Comparison of ENCODE assay signal across 1 cellular context in the genomic region with DNA sequence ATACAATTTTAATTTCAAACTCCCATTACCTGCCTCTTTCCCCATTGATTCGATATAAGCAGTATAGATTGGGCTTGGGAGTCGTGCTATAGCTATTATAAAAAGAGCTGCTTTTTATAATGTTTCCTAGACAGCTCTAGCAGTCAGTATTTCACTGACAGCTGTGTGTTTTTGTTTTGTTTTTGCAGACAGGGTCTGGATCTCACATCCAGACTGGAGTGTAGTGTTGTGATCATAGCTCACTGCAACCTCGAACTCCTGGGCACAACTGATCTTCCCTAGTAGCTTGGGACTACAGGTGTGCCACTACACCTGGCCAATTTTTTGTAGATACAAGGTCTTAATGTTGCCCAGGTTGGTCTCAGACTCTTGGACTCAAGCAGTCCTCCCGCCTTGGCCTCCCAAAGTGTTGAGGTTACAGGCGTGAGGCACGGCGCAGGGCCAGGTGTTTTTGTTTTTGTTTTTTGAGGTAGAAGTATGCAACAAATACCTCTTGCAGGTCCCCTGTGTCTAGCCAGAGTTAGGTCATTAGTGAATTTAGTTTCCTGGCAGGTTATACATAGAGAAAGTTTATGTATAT.
TF ChIP-seq lines count a peak whose summit lies in the region.

No MANE protein-coding gene starts in this region.

TF ChIP-seq in H1, 55 proteins besides CTCF, POLR2A, EP300 and RAD21:
- TF ChIP-seq TCF12 (IDR thresholded peaks at IDR 0.05; ENCODE audit: low read depth, low read length) (no peak), EGR1 (IDR thresholded peaks at IDR 0.05; ENCODE audit: borderline replicate concordance, low read depth, low read length) (no peak), ZNF274 (IDR thresholded peaks at IDR 0.05; ENCODE audit: borderline replicate concordance, extremely low read depth, low read length) (no peak), CHD1 (IDR thresholded peaks at IDR 0.05; ENCODE audit: low read depth, low read length) (no peak)
TF ChIP-seq in H1: peak in this region for 0.
